29 cellular contexts compared by ENCODE assay signal in the genomic region with DNA sequence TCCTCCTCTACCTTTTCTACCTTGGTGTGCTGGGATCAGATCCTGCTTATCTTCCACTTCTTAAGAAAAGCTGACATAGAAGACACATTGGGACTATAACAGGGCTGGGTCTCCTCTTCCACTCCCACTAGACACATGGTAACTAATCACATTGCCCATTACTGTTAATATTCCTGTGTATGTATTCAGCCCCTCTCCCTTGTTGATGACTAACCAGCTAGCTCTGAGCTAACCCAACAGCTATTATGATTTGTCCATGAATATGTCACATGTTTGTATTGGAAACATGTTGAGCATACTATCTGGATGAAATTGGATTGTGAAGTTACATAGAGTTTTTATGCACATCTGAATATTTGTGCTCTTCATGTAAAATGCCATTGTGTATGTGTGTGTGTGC. TPM values are rescaled to one million over a fixed set of nuclear protein-coding genes. Genes with fewer than 3 reads are reported as not detected.
DNase-seq lines count a peak whose midpoint lies in the region; ATAC-seq and TF ChIP-seq lines count a peak whose summit lies in the region.
"Had no signal": no experiment of that assay in that cellular context is flagged by ENCODE, and none has a peak within 500 bp of the region (broad histone marks: within the 10 kb centered on the region; RNA-seq: fewer than 3 reads in every experiment).

No MANE protein-coding gene starts in this region.

- peaks cover 58% of the 10 kb centered on the region for H3K79me2 ChIP-seq in mammary epithelial cell (ENCODE audit: insufficient read depth, low read length)

- CTCF ChIA-PET in activated CD4-positive, alpha-beta T cell treated with anti-CD3 and anti-CD28 coated beads for 36 hours (lab: Charles Lee): no interaction called here
- CTCF ChIA-PET in mammary epithelial cell (lab: Charles Lee; ENCODE audit: low non-redundant PET): no interaction called here

- H3K27me3 ChIP-seq in mammary epithelial cell (ENCODE audit: insufficient read depth, low read length): no peaks in the 10 kb centered on the region
- H3K27me3 ChIP-seq: BE2C, tibial nerve had no signal

- dilution Hi-C loops in mammary epithelial cell (cut with HindIII; ENCODE audit: low sequenced_read_pairs): no loop called here

- no peak overlapping the region for H3K4me3 Mint-ChIP-seq in activated CD4-positive, alpha-beta T cell treated with anti-CD3 and anti-CD28 coated beads for 36 hours
- H3K4me3 Mint-ChIP-seq: brain; dendritic cell treated with granulocyte-macrophage colony-stimulating factor and Interleukin-4, amounts not matched to agents 40 ng/mL and 50 ng/mL, for 4 days; nephron; stimulated activated naive CD8-positive, alpha-beta T cell treated with anti-CD3 and anti-CD28 coated beads, Interleukin-15, amount 100 ng/mL, for 72 hours had no signal

- H3K4me1 Mint-ChIP-seq in activated CD4-positive, alpha-beta T cell treated with anti-CD3 and anti-CD28 coated beads for 36 hours: peaks cover 29% of the 10 kb centered on the region
- H3K4me1 Mint-ChIP-seq: brain, nephron had no signal

- POLR2A ChIA-PET in activated CD4-positive, alpha-beta T cell treated with anti-CD3 and anti-CD28 coated beads for 36 hours (lab: Charles Lee): interaction anchor here (1.1 kb wide), 1 partner anchor 12 kb away, joined by 3 read pairs; no protein-coding TSS in a partner anchor

- no peak overlapping the region for H3K27ac Mint-ChIP-seq in activated CD4-positive, alpha-beta T cell treated with anti-CD3 and anti-CD28 coated beads for 36 hours
- H3K27ac Mint-ChIP-seq: dendritic cell treated with granulocyte-macrophage colony-stimulating factor and Interleukin-4, amounts not matched to agents 40 ng/mL and 50 ng/mL, for 4 days; nephron had no signal

- H3K9ac ChIP-seq in mammary epithelial cell (ENCODE audit: insufficient read depth, low read length): no peak overlapping the region

- no peaks in the 10 kb centered on the region for H3K9me3 ChIP-seq in mammary epithelial cell (replicated peaks; ENCODE audit: insufficient read depth, low read length)
- H3K9me3 ChIP-seq: prostate gland, tibial nerve had no signal

- peak; percentile 45 for ATAC-seq in activated CD4-positive, alpha-beta T cell treated with anti-CD3 and anti-CD28 coated beads for 36 hours
- ATAC-seq: stimulated activated naive CD8-positive, alpha-beta T cell treated with anti-CD3 and anti-CD28 coated beads, Interleukin-15, amount 100 ng/mL, for 72 hours had no signal

- no peak for TF ChIP-seq CTCF in mammary epithelial cell (conservative IDR thresholded peaks at IDR 0.05 in 1 of 2, IDR thresholded peaks at IDR 0.05 in 1 of 2; ENCODE audit: extremely low read depth in 1 of 2, insufficient read depth in 1 of 2, low read depth in 1 of 2, low read length in 2 of 2)

- peaks cover 27% of the 10 kb centered on the region for H3K36me3 ChIP-seq in mammary epithelial cell (ENCODE audit: insufficient read depth, low read length)
- H3K36me3 ChIP-seq: prostate gland had no signal

- BruUV-seq in mammary epithelial cell (replicated peaks; lab: Mats Ljungman, UMichigan): no TSS peak

- intact Hi-C loops in activated CD4-positive, alpha-beta T cell treated with anti-CD3 and anti-CD28 coated beads for 36 hours (cut with DNase I, micrococcal nuclease): no loop called here
- intact Hi-C loops in mammary epithelial cell (cut with micrococcal nuclease): no loop called here

- peak overlapping the region; percentile 76 for H3K27ac ChIP-seq in mammary epithelial cell (ENCODE audit: insufficient read depth, low read depth, low read length)
- H3K27ac ChIP-seq: 22Rv1, HL-60, prostate gland, tibial nerve had no signal

- peaks cover 36% of the 10 kb centered on the region for H3K4me1 ChIP-seq in mammary epithelial cell (ENCODE audit: insufficient read depth, low read length)
- H3K4me1 ChIP-seq: BE2C, prostate gland, tibial nerve had no signal

- H4K20me1 ChIP-seq in mammary epithelial cell (ENCODE audit: insufficient read depth, low read length): no peaks in the 10 kb centered on the region

- no peak overlapping the region for H3K4me3 ChIP-seq in mammary epithelial cell (replicated peaks in 1 of 3; ENCODE audit: insufficient read depth in 1 of 3, low read depth in 2 of 3, low read length in 3 of 3)
- H3K4me3 ChIP-seq: prostate gland, tibial nerve had no signal

- H3K27me3 Mint-ChIP-seq in activated CD4-positive, alpha-beta T cell treated with anti-CD3 and anti-CD28 coated beads for 36 hours: no peaks in the 10 kb centered on the region
- H3K27me3 Mint-ChIP-seq: brain; dendritic cell treated with granulocyte-macrophage colony-stimulating factor and Interleukin-4, amounts not matched to agents 40 ng/mL and 50 ng/mL, for 4 days; stimulated activated naive CD8-positive, alpha-beta T cell treated with anti-CD3 and anti-CD28 coated beads, Interleukin-15, amount 100 ng/mL, for 72 hours had no signal

- in situ Hi-C loops in mammary epithelial cell (cut with MboI; ENCODE audit: low sequenced_read_pairs in 2 of 2): no loop called here

- DNase-seq in activated CD4-positive, alpha-beta T cell treated with anti-CD3 and anti-CD28 coated beads for 36 hours: no peak
- no peak for DNase-seq in activated CD4-positive, alpha-beta T cell treated with anti-CD3 and anti-CD28 coated beads for 48 hours
- DNase-seq in mammary epithelial cell: peak; percentile 42
- DNase-seq in hepatic stellate cell (ENCODE audit: low spot score): peak; percentile 26
- DNase-seq in NCI-H526 treated with DMSO at 0.1 percent for 48 hours (lab: John Stamatoyannopoulos, UW): no peak
- no peak for DNase-seq in islet precursor cell
- no peak for DNase-seq in effector CD4-positive, alpha-beta T cell
- DNase-seq in stimulated activated CD4-positive, alpha-beta T cell treated with anti-CD3 and anti-CD28 coated beads, Interleukin-2, amount 100 ng/mL, for 24 hours: no peak
- DNase-seq: activated CD4-positive, alpha-beta T cell treated with anti-CD3 and anti-CD28 coated beads, Interleukin-2, amount 50 U/mL, for 4 hours; activated CD8-positive, alpha-beta memory T cell treated with anti-CD3 and anti-CD28 coated beads, Interleukin-2, amount 50 U/mL, for 48 hours; activated effector memory CD4-positive, alpha-beta T cell treated with Interleukin-2 at 50 U/mL for 16 hours; BE2C; erythroblast; MM.1S; NCI-H1436 treated with DMSO at 0.1 percent for 48 hours; NCI-H774; OCI-M1; SIG-M5; small intestine; stimulated activated CD4-positive, alpha-beta T cell treated with anti-CD3 and anti-CD28 coated beads, Interleukin-4, amount 100 ng/mL, for 4 hours; stimulated activated naive CD8-positive, alpha-beta T cell treated with anti-CD3 and anti-CD28 coated beads, Interleukin-15, amount 100 ng/mL, for 72 hours; T-helper 1 cell had no signal

- peak overlapping the region; percentile 23 for H3K4me2 ChIP-seq in mammary epithelial cell (ENCODE audit: insufficient read depth, low read depth, low read length)

- peaks cover 46% of the 10 kb centered on the region for H3K36me3 Mint-ChIP-seq in activated CD4-positive, alpha-beta T cell treated with anti-CD3 and anti-CD28 coated beads for 36 hours (ENCODE audit: low read depth)

- no peaks in the 10 kb centered on the region for H3K9me3 Mint-ChIP-seq in activated CD4-positive, alpha-beta T cell treated with anti-CD3 and anti-CD28 coated beads for 36 hours (ENCODE audit: low read depth)
- H3K9me3 Mint-ChIP-seq: dendritic cell treated with granulocyte-macrophage colony-stimulating factor and Interleukin-4, amounts not matched to agents 40 ng/mL and 50 ng/mL, for 4 days had no signal

- no peak overlapping the region for H2AFZ ChIP-seq in mammary epithelial cell (ENCODE audit: low read depth, low read length)

RNA-seq across cellular contexts. Expression of a gene that starts 52.9 kb away (rescaled TPM):
- 10 to 100 TPM; 22.3 to 23.0 TPM for total RNA-seq in activated CD4-positive, alpha-beta T cell treated with anti-CD3 and anti-CD28 coated beads for 36 hours
- total RNA-seq in mammary epithelial cell: 100 to 1,000 TPM; 148 to 227 TPM
- 107 TPM for polyA plus RNA-seq in mammary epithelial cell
- polyA minus RNA-seq in mammary epithelial cell: 148 TPM

Comparison
In these comparisons a context has a peak if more than half of its experiments do, and no peak if none do; other contexts are left out.
1. DNase-seq: peak in mammary epithelial cell (single experiment) and hepatic stellate cell (single experiment); none in activated CD4-positive, alpha-beta T cell treated with anti-CD3 and anti-CD28 coated beads for 36 hours (single experiment), activated CD4-positive, alpha-beta T cell treated with anti-CD3 and anti-CD28 coated beads for 48 hours (single experiment), NCI-H526 treated with DMSO at 0.1 percent for 48 hours (single experiment), islet precursor cell (single experiment), effector CD4-positive, alpha-beta T cell (single experiment) and stimulated activated CD4-positive, alpha-beta T cell treated with anti-CD3 and anti-CD28 coated beads, Interleukin-2, amount 100 ng/mL, for 24 hours (0 of 2).
2. RNA of a gene that starts 52.9 kb away (total RNA-seq): 148 to 227 TPM in mammary epithelial cell; 22.3 to 23.0 TPM in activated CD4-positive, alpha-beta T cell treated with anti-CD3 and anti-CD28 coated beads for 36 hours; every median in the first group is over 4 times any median in the second.